Comparison of ENCODE assay signal across 15 cellular contexts in the genomic region with DNA sequence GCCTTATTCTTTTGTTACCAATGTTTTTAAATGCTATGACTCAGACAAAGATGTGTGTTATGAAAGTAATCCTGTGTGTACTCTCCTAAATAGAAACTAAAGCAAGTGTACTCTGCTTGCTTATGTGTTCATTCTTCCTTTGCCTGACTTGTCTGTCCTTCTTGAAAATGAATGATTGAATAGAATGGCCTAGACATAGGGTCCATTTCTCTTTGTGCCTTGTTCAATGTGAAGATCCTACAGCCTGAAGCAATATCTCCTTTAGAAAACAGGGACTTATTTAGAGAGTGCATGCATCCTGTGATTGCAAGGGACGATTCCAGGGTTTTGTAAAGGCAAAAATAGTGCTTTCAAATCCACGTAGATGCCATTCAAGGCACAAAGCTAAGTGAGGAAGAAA.
DNase-seq lines count a peak whose midpoint lies in the region; ATAC-seq and TF ChIP-seq lines count a peak whose summit lies in the region.
"Had no signal": no experiment of that assay in that cellular context is flagged by ENCODE, and none has a peak within 500 bp of the region (broad histone marks: within the 10 kb centered on the region; RNA-seq: fewer than 3 reads in every experiment).

No MANE protein-coding gene starts in this region.

- H3K14ac ChIP-seq in neuronal stem cell (ENCODE audit: low read length) (no peak overlapping the region), mesenchymal stem cell (ENCODE audit: low read length in 2 of 2) (no peak overlapping the region)

- no peak overlapping the region for H3K9ac ChIP-seq in neuronal stem cell (ENCODE audit: low read depth, low read length, poor library complexity)
- no peak overlapping the region for H3K9ac ChIP-seq in mesenchymal stem cell (ENCODE audit: low read length)
- H3K9ac ChIP-seq: KMS-11 had no signal

- H4K91ac ChIP-seq in neuronal stem cell (ENCODE audit: low read depth, low read length, poor library complexity) (no peak overlapping the region), mesenchymal stem cell (ENCODE audit: low read length) (no peak overlapping the region)

- no peak overlapping the region for H3K27ac ChIP-seq in neuronal stem cell (replicated peaks; ENCODE audit: low read length)
- no peak overlapping the region for H3K27ac ChIP-seq in mesenchymal stem cell (ENCODE audit: low read length, poor library complexity, severe bottlenecking)
- H3K27ac ChIP-seq: KMS-11 had no signal

- DNase-seq in COLO829 (ENCODE audit: low spot score) (peak; percentile 45), NCI-H1930 (lab: John Stamatoyannopoulos, UW) (peak; percentile 8 to 30), epithelial cell of esophagus (ENCODE audit: low read depth) (peak; percentile 9), neuronal stem cell (ENCODE audit: low spot score) (no peak), H7 (no peak), mesenchymal stem cell (no peak)
- DNase-seq: BE2C; C1 segment of cervical spinal cord; CD4-positive, alpha-beta T cell; DMS153; DND-41; EL had no signal

- H3K36me3 ChIP-seq in neuronal stem cell (replicated peaks in 1 of 2; ENCODE audit: control insufficient read depth in 2 of 2, insufficient read depth in 2 of 2, low read length in 2 of 2), result no peaks in the 10 kb centered on the region
- no peaks in the 10 kb centered on the region for H3K36me3 ChIP-seq in H7 (replicated peaks; ENCODE audit: control insufficient read depth, insufficient read depth, low read length)
- H3K36me3 ChIP-seq in mesenchymal stem cell (ENCODE audit: control insufficient read depth in 1 of 2, insufficient read depth in 2 of 2, low read depth in 1 of 2, low read length in 2 of 2), result no peaks in the 10 kb centered on the region
- H3K36me3 ChIP-seq: BE2C, HAP-1 had no signal

- H2BK15ac ChIP-seq in neuronal stem cell (ENCODE audit: low read length) (no peak overlapping the region), mesenchymal stem cell (ENCODE audit: low read depth, poor library complexity, severe bottlenecking) (no peak overlapping the region)

- no peak overlapping the region for H3K23ac ChIP-seq in neuronal stem cell (ENCODE audit: low read depth, low read length, poor library complexity)
- no peak overlapping the region for H3K23ac ChIP-seq in mesenchymal stem cell (ENCODE audit: low read length in 2 of 2)

- H3K4me1 ChIP-seq in neuronal stem cell (ENCODE audit: control insufficient read depth in 2 of 2, insufficient read depth in 1 of 2, low read depth in 1 of 2, low read length in 2 of 2), result peaks cover 0 to 3% of the 10 kb centered on the region in 2 donors
- no peaks in the 10 kb centered on the region for H3K4me1 ChIP-seq in mesenchymal stem cell (ENCODE audit: control insufficient read depth, insufficient read depth, low read depth, low read length)
- H3K4me1 ChIP-seq: BE2C, HAP-1 had no signal

- no peak overlapping the region for H2AK5ac ChIP-seq in neuronal stem cell (ENCODE audit: low read depth, low read length)
- H2AK5ac ChIP-seq in mesenchymal stem cell (ENCODE audit: low read length, severe bottlenecking), result no peak overlapping the region

- no peak for TF ChIP-seq CTCF in epithelial cell of esophagus (IDR thresholded peaks at IDR 0.05; ENCODE audit: insufficient read depth, low read depth, low read length, missing control alignments)

- no CpG with 5 or more reads among the region's 2 CpGs for WGBS in neuronal stem cell (ENCODE audit: extremely low coverage in 2 of 2, insufficient read length in 2 of 2, insufficient replicate concordance in 1 of 2), 2 donors
- 60% methylated on average over 2 of the region's 2 CpGs for WGBS in mesenchymal stem cell

- H3K4me3 ChIP-seq in epithelial cell of esophagus (ENCODE audit: low read length) (no peak overlapping the region), neuronal stem cell (ENCODE audit: low read length in 2 of 2) (no peak overlapping the region), H7 (ENCODE audit: insufficient read depth, low read depth, low read length) (no peak overlapping the region), mesenchymal stem cell (ENCODE audit: insufficient read depth in 1 of 2, low read depth in 1 of 2, low read length in 2 of 2) (no peak overlapping the region)
- H3K4me3 ChIP-seq: HAP-1 had no signal

- H2BK120ac ChIP-seq in neuronal stem cell (ENCODE audit: low read depth, low read length) (no peak overlapping the region), mesenchymal stem cell (ENCODE audit: low read depth, low read length) (no peak overlapping the region)

- H3K18ac ChIP-seq in neuronal stem cell (ENCODE audit: low read length) (no peak overlapping the region), mesenchymal stem cell (ENCODE audit: low read depth in 1 of 2, low read length in 2 of 2) (no peak overlapping the region)

- H3K4ac ChIP-seq in neuronal stem cell (ENCODE audit: low read length) (no peak overlapping the region), mesenchymal stem cell (ENCODE audit: low read depth in 1 of 2, low read length in 2 of 2) (no peak overlapping the region)

- H2BK12ac ChIP-seq in neuronal stem cell (ENCODE audit: low read length) (no peak overlapping the region), mesenchymal stem cell (ENCODE audit: low read length in 2 of 2) (no peak overlapping the region)

- peak overlapping the region; percentile 74 for H2AFZ ChIP-seq in neuronal stem cell (ENCODE audit: low read length)
- H2AFZ ChIP-seq in mesenchymal stem cell (ENCODE audit: low read depth, low read length), result no peak overlapping the region

- H2BK5ac ChIP-seq in neuronal stem cell (ENCODE audit: low read length) (no peak overlapping the region), mesenchymal stem cell (ENCODE audit: low read depth, low read length, poor library complexity, severe bottlenecking) (no peak overlapping the region)

- H3K79me1 ChIP-seq in neuronal stem cell (ENCODE audit: low read depth, low read length), result no peaks in the 10 kb centered on the region
- H3K79me1 ChIP-seq in mesenchymal stem cell (replicated peaks; ENCODE audit: low read length, poor library complexity, severe bottlenecking), result no peaks in the 10 kb centered on the region

- no peak for ATAC-seq in HG03460 (IDR thresholded peaks at IDR 0.05; ENCODE audit: unreplicated experiment)

- no peaks in the 10 kb centered on the region for H3K9me3 ChIP-seq in neuronal stem cell (replicated peaks in 1 of 2; ENCODE audit: control insufficient read depth in 2 of 2, insufficient read depth in 1 of 2, low read depth in 1 of 2, low read length in 2 of 2)
- H3K9me3 ChIP-seq in mesenchymal stem cell (ENCODE audit: control insufficient read depth, low read length), result no peaks in the 10 kb centered on the region
- H3K9me3 ChIP-seq: BE2C, HAP-1 had no signal

- H4K8ac ChIP-seq in neuronal stem cell (ENCODE audit: low read depth, low read length), result no peak overlapping the region
- no peak overlapping the region for H4K8ac ChIP-seq in mesenchymal stem cell (ENCODE audit: low read length)

- H3K4me2 ChIP-seq in neuronal stem cell (ENCODE audit: insufficient read depth, low read length, poor library complexity, severe bottlenecking) (no peak overlapping the region), mesenchymal stem cell (ENCODE audit: low read length, poor library complexity, severe bottlenecking) (no peak overlapping the region)
- H3K4me2 ChIP-seq: KMS-11 had no signal

- H3K27me3 ChIP-seq in neuronal stem cell (ENCODE audit: control insufficient read depth in 3 of 3, insufficient read depth in 3 of 3, low read depth in 1 of 3, low read length in 3 of 3) (no peaks in the 10 kb centered on the region), H7 (ENCODE audit: control insufficient read depth, insufficient read depth, low read length) (no peaks in the 10 kb centered on the region), mesenchymal stem cell (ENCODE audit: control insufficient read depth in 1 of 2, insufficient read depth in 1 of 2, low read length in 2 of 2) (no peaks in the 10 kb centered on the region)
- H3K27me3 ChIP-seq: BE2C had no signal

Comparison
In these comparisons a context has a peak if more than half of its experiments do, and no peak if none do; other contexts are left out.
1. DNase-seq: peak in COLO829 (single experiment), NCI-H1930 (2 of 2) and epithelial cell of esophagus (single experiment); none in neuronal stem cell (single experiment), H7 (single experiment) and mesenchymal stem cell (single experiment).